ENCODE assay signal across 8 cellular contexts in genomic region chr9:129336130-129336528, GRCh38.
DNase-seq lines count a peak whose midpoint lies in the region; ATAC-seq, FAIRE-seq and TF ChIP-seq lines count a peak whose summit lies in the region.

No MANE protein-coding gene starts in this region.

- H3K27ac ChIP-seq in mesodermal cell (ENCODE audit: low read depth, low read length, severe bottlenecking) = peak overlapping the region; percentile 50

- H3K4me3 ChIP-seq in bronchial epithelial cell (ENCODE audit: low read depth, low read length) (peak overlapping the region; percentile 32), mesodermal cell (ENCODE audit: extremely low read depth, insufficient read depth, low read length, poor library complexity, severe bottlenecking) (no peak overlapping the region)

- H3K27ac Mint-ChIP-seq in activated T-cell treated with anti-CD3 and anti-CD28 coated beads, Interleukin-2, amount 50 U/mL, for 72 hours = no peak overlapping the region
- peak overlapping the region; percentile 94 for H3K27ac Mint-ChIP-seq in type B pancreatic cell

- TF ChIP-seq CTCF in bronchial epithelial cell (IDR thresholded peaks at IDR 0.05; ENCODE audit: insufficient read depth, low read length, severe bottlenecking) (no peak), type B pancreatic cell (conservative IDR thresholded peaks at IDR 0.05) (no peak)

- peak overlapping the region; percentile 82 to 85 for H3K4me3 Mint-ChIP-seq in activated T-cell treated with anti-CD3 and anti-CD28 coated beads, Interleukin-2, amount 50 U/mL, for 72 hours
- peak overlapping the region; percentile 83 for H3K4me3 Mint-ChIP-seq in type B pancreatic cell

- peaks cover 29% of the 10 kb centered on the region for H3K4me1 Mint-ChIP-seq in activated T-cell treated with anti-CD3 and anti-CD28 coated beads, Interleukin-2, amount 50 U/mL, for 72 hours (ENCODE audit: low read depth)
- peaks cover 33% of the 10 kb centered on the region for H3K4me1 Mint-ChIP-seq in type B pancreatic cell (ENCODE audit: unreplicated experiment)

- no peak for DNase-seq in activated T-cell treated with anti-CD3 and anti-CD28 coated beads, Interleukin-2, amount 50 U/mL, for 72 hours
- no peak for DNase-seq in activated T-cell treated with anti-CD3 and anti-CD28 coated beads, Interleukin-2, amount 50 U/mL, for 48 hours
- no peak for DNase-seq in bronchial epithelial cell (ENCODE audit: low read depth)
- DNase-seq in type B pancreatic cell (ENCODE audit: extremely low spot score, unreplicated experiment) = no peak
- DNase-seq in mucosa of gallbladder (ENCODE audit: low spot score) = no peak
- DNase-seq in activated CD4-positive, CD25-positive, alpha-beta regulatory T cell treated with anti-CD3 and anti-CD28 coated beads, Interleukin-2, amount 50 U/mL, for 72 hours = no peak
- no peak for DNase-seq in NCI-H1092 treated with DMSO at 0.1 percent for 48 hours (lab: John Stamatoyannopoulos, UW)

- H3K9me3 ChIP-seq in mesodermal cell (ENCODE audit: control insufficient read depth, low read length) = peaks cover 1% of the 10 kb centered on the region

- peaks cover under 1% of the 10 kb centered on the region in 2 donors for H3K9me3 Mint-ChIP-seq in activated T-cell treated with anti-CD3 and anti-CD28 coated beads, Interleukin-2, amount 50 U/mL, for 72 hours
- peaks cover 5% of the 10 kb centered on the region for H3K9me3 Mint-ChIP-seq in type B pancreatic cell

- peaks cover under 1 to 5% of the 10 kb centered on the region in 2 donors for H3K36me3 Mint-ChIP-seq in activated T-cell treated with anti-CD3 and anti-CD28 coated beads, Interleukin-2, amount 50 U/mL, for 72 hours (ENCODE audit: insufficient read depth in 2 of 2)
- no peaks in the 10 kb centered on the region for H3K36me3 Mint-ChIP-seq in type B pancreatic cell

- FAIRE-seq in bronchial epithelial cell (lab: Jason Lieb, UNC) = no peak

- 44 to 68% methylated on average over 2 to 5 of the region's 5 CpGs for WGBS in mesodermal cell (ENCODE audit: insufficient coverage in 2 of 2), 2 experiments

- peaks cover 6% of the 10 kb centered on the region for H3K27me3 Mint-ChIP-seq in activated T-cell treated with anti-CD3 and anti-CD28 coated beads, Interleukin-2, amount 50 U/mL, for 72 hours (ENCODE audit: low read depth)
- no peaks in the 10 kb centered on the region for H3K27me3 Mint-ChIP-seq in type B pancreatic cell

- H3K4me1 ChIP-seq in mesodermal cell (ENCODE audit: control insufficient read depth, insufficient read depth, low read length, poor library complexity, severe bottlenecking) = peaks cover 39% of the 10 kb centered on the region

- peak in 1 of 2 donors; percentile 14 for ATAC-seq in activated T-cell treated with anti-CD3 and anti-CD28 coated beads, Interleukin-2, amount 50 U/mL, for 72 hours (replicated peaks in 1 of 2)

- H3K36me3 ChIP-seq in bronchial epithelial cell (ENCODE audit: control insufficient read depth, insufficient read depth, low read length) (peaks cover 8% of the 10 kb centered on the region), mesodermal cell (ENCODE audit: control insufficient read depth, insufficient read depth, low read length) (no peaks in the 10 kb centered on the region)

- H3K27me3 ChIP-seq in bronchial epithelial cell (ENCODE audit: control insufficient read depth, insufficient read depth, low read length) = no peaks in the 10 kb centered on the region
